30 cellular contexts compared by ENCODE assay signal in genomic region chr2:168475636-168476035, GRCh38.
"Had no signal": no experiment of that assay in that cellular context is flagged by ENCODE, and none has a peak within 500 bp of the region (broad histone marks: within the 10 kb centered on the region; RNA-seq: fewer than 3 reads in every experiment).

No MANE protein-coding gene starts in this region.

- H3K27ac ChIP-seq: brain microvascular endothelial cell, SK-N-MC had no signal

- DNase-seq: activated B cell treated with CpG ODN at 0.5 μM for 24 hours; activated CD4-positive, alpha-beta T cell treated with anti-CD3 and anti-CD28 coated beads for 1 hour; activated CD4-positive, alpha-beta T cell treated with anti-CD3 and anti-CD28 coated beads, Interleukin-2, amount 10 ng/mL, durations not matched to agents 24 days and 14 days; activated CD4-positive, alpha-beta T cell treated with anti-CD3 and anti-CD28 coated beads, Interleukin-2, amount 50 U/mL, for 48 hours; activated CD8-positive, alpha-beta memory T cell treated with anti-CD3 and anti-CD28 coated beads, Interleukin-2, amount 10 ng/mL, durations not matched to agents 7 days and 5 days; activated effector memory CD4-positive, alpha-beta T cell treated with Interleukin-2 at 50 U/mL for 16 hours; activated naive CD4-positive, alpha-beta T cell; activated naive CD8-positive, alpha-beta T cell treated with anti-CD3 and anti-CD28 coated beads, Interleukin-2, amount 50 U/mL, for 24 hours; activated T-cell treated with anti-CD3 and anti-CD28 coated beads, Interleukin-2, amount 50 U/mL, for 24 hours; amygdala; brain microvascular endothelial cell; KG1; NCI-H1105; NCI-H1436; NCI-H187; NCI-H2171 treated with DMSO at 0.1 percent for 48 hours; NCI-H345; NCI-H510A; NCI-H526 treated with DMSO at 0.1 percent for 48 hours; OCI-M1; RPMI8226; T-cell; T-helper 2 cell; T1000 had no signal

- H3K4me3 Mint-ChIP-seq: activated B cell treated with CpG ODN at 0.5 μM for 24 hours; activated CD4-positive, alpha-beta T cell treated with anti-CD3 and anti-CD28 coated beads, Interleukin-2, amount 10 ng/mL, durations not matched to agents 24 days and 14 days; activated CD8-positive, alpha-beta memory T cell treated with anti-CD3 and anti-CD28 coated beads, Interleukin-2, amount 10 ng/mL, durations not matched to agents 7 days and 5 days; activated naive CD4-positive, alpha-beta T cell treated with anti-CD3 and anti-CD28 coated beads, Interleukin-2, amount 50 U/mL, for 24 hours; activated naive CD8-positive, alpha-beta T cell treated with anti-CD3 and anti-CD28 coated beads, Interleukin-2, amount 50 U/mL, for 24 hours; activated T-cell treated with anti-CD3 and anti-CD28 coated beads, Interleukin-2, amount 50 U/mL, for 24 hours; activated T-helper 1 cell treated with anti-CD3 and anti-CD28 coated beads, Interleukin-12 subunit alpha, Interleukin-12 subunit beta, Interleukin-2, Interleukin-4 antibody, amounts not matched to agents 30 ng/mL and 10 ng/mL and 1 ng/mL, durations not matched to agents 14 hours and 24 hours and 36 hours; IgD-negative memory B cell; T-cell had no signal

- H3K27me3 Mint-ChIP-seq: activated B cell treated with CpG ODN at 0.5 μM for 24 hours; activated naive CD4-positive, alpha-beta T cell treated with anti-CD3 and anti-CD28 coated beads, Interleukin-2, amount 50 U/mL, for 24 hours; activated naive CD8-positive, alpha-beta T cell treated with anti-CD3 and anti-CD28 coated beads, Interleukin-2, amount 50 U/mL, for 24 hours; activated T-cell treated with anti-CD3 and anti-CD28 coated beads, Interleukin-2, amount 50 U/mL, for 24 hours; IgD-negative memory B cell; T-cell had no signal

- H3K27me3 ChIP-seq: brain microvascular endothelial cell had no signal

- H3K4me3 ChIP-seq: SK-N-MC had no signal

- H3K36me3 Mint-ChIP-seq: IgD-negative memory B cell had no signal

- ATAC-seq: activated CD8-positive, alpha-beta memory T cell treated with anti-CD3 and anti-CD28 coated beads, Interleukin-2, amount 10 ng/mL, durations not matched to agents 7 days and 5 days; activated naive CD8-positive, alpha-beta T cell treated with anti-CD3 and anti-CD28 coated beads, Interleukin-2, amount 50 U/mL, for 24 hours; Panc1; Right ventricle myocardium inferior; T-cell had no signal

- H3K4me1 Mint-ChIP-seq: activated CD8-positive, alpha-beta memory T cell treated with anti-CD3 and anti-CD28 coated beads, Interleukin-2, amount 10 ng/mL, durations not matched to agents 7 days and 5 days had no signal

- H3K9me3 Mint-ChIP-seq: activated B cell treated with CpG ODN at 0.5 μM for 24 hours; activated naive CD4-positive, alpha-beta T cell treated with anti-CD3 and anti-CD28 coated beads, Interleukin-2, amount 50 U/mL, for 24 hours; activated naive CD8-positive, alpha-beta T cell treated with anti-CD3 and anti-CD28 coated beads, Interleukin-2, amount 50 U/mL, for 24 hours; activated T-cell treated with anti-CD3 and anti-CD28 coated beads, Interleukin-2, amount 50 U/mL, for 24 hours; activated T-helper 1 cell treated with anti-CD3 and anti-CD28 coated beads, Interleukin-12 subunit alpha, Interleukin-12 subunit beta, Interleukin-2, Interleukin-4 antibody, amounts not matched to agents 30 ng/mL and 10 ng/mL and 1 ng/mL, durations not matched to agents 14 hours and 24 hours and 36 hours; IgD-negative memory B cell; T-cell had no signal

- H3K27ac Mint-ChIP-seq: activated B cell treated with CpG ODN at 0.5 μM for 24 hours; activated CD4-positive, alpha-beta T cell treated with anti-CD3 and anti-CD28 coated beads, Interleukin-2, amount 10 ng/mL, durations not matched to agents 24 days and 14 days; activated CD8-positive, alpha-beta memory T cell treated with anti-CD3 and anti-CD28 coated beads, Interleukin-2, amount 10 ng/mL, durations not matched to agents 7 days and 5 days; activated naive CD4-positive, alpha-beta T cell treated with anti-CD3 and anti-CD28 coated beads, Interleukin-2, amount 50 U/mL, for 24 hours; activated naive CD8-positive, alpha-beta T cell treated with anti-CD3 and anti-CD28 coated beads, Interleukin-2, amount 50 U/mL, for 24 hours; activated T-cell treated with anti-CD3 and anti-CD28 coated beads, Interleukin-2, amount 50 U/mL, for 24 hours; activated T-helper 1 cell treated with anti-CD3 and anti-CD28 coated beads, Interleukin-12 subunit alpha, Interleukin-12 subunit beta, Interleukin-2, Interleukin-4 antibody, amounts not matched to agents 30 ng/mL and 10 ng/mL and 1 ng/mL, durations not matched to agents 14 hours and 24 hours and 36 hours; IgD-negative memory B cell; T-cell had no signal

- H3K36me3 ChIP-seq: brain microvascular endothelial cell had no signal
